In genomic region chr1:121232445-121233125, GRCh38 we compare ENCODE assay signal across 10 cellular contexts. TPM values are rescaled to one million over a fixed set of nuclear protein-coding genes. Genes with fewer than 3 reads are reported as not detected.
DNase-seq lines count a peak whose midpoint lies in the region; ATAC-seq and TF ChIP-seq lines count a peak whose summit lies in the region.
"Not testable (repeated sequence)": the region's sequence is repeated elsewhere in the genome, so short reads cannot be mapped to it uniquely, and the experiment has no call there.
"Had no signal": no experiment of that assay in that cellular context is flagged by ENCODE, and none has a peak within 500 bp of the region (broad histone marks: within the 10 kb centered on the region; RNA-seq: fewer than 3 reads in every experiment).

No MANE protein-coding gene starts in this region.

- TF ChIP-seq CTCF in OCI-LY7 (conservative IDR thresholded peaks at IDR 0.05; ENCODE audit: low read length) = not testable (repeated sequence)

- BruUV-seq in OCI-LY7 (replicated peaks; lab: Mats Ljungman, UMichigan) = not testable (repeated sequence)

- H3K4me2 ChIP-seq in OCI-LY7 (ENCODE audit: low read length) = not testable (repeated sequence)

- not testable (repeated sequence) for H3K36me3 ChIP-seq in OCI-LY7 (ENCODE audit: insufficient read depth, low read length)

- not testable (repeated sequence) for H3K27ac Mint-ChIP-seq in activated naive CD8-positive, alpha-beta T cell treated with anti-CD3 and anti-CD28 coated beads, Interleukin-2, amount 50 U/mL, for 24 hours; stimulated activated effector memory CD8-positive, alpha-beta T cell treated with anti-CD3 and anti-CD28 coated beads, Interleukin-12 subunit alpha, Interleukin-12 subunit beta, amount 100 ng/mL, for 72 hours

- not testable (repeated sequence) for H2AFZ ChIP-seq in OCI-LY7 (ENCODE audit: low read length)

- H3K36me3 Mint-ChIP-seq in activated naive CD8-positive, alpha-beta T cell treated with anti-CD3 and anti-CD28 coated beads, Interleukin-2, amount 50 U/mL, for 24 hours (ENCODE audit: low read depth); stimulated activated effector memory CD8-positive, alpha-beta T cell treated with anti-CD3 and anti-CD28 coated beads, Interleukin-12 subunit alpha, Interleukin-12 subunit beta, amount 100 ng/mL, for 72 hours: not testable (repeated sequence)

- not testable (repeated sequence) for H3K4me1 ChIP-seq in OCI-LY7 (ENCODE audit: insufficient read depth, low read length, poor library complexity, severe bottlenecking)

- H3K4me1 Mint-ChIP-seq in activated naive CD8-positive, alpha-beta T cell treated with anti-CD3 and anti-CD28 coated beads, Interleukin-2, amount 50 U/mL, for 24 hours; stimulated activated effector memory CD8-positive, alpha-beta T cell treated with anti-CD3 and anti-CD28 coated beads, Interleukin-12 subunit alpha, Interleukin-12 subunit beta, amount 100 ng/mL, for 72 hours: not testable (repeated sequence)

- H3K27me3 Mint-ChIP-seq in activated naive CD8-positive, alpha-beta T cell treated with anti-CD3 and anti-CD28 coated beads, Interleukin-2, amount 50 U/mL, for 24 hours = not testable (repeated sequence)

- H3K9me3 ChIP-seq in OCI-LY7 (ENCODE audit: low read length) = not testable (repeated sequence)

- peak; percentile 73 for DNase-seq in OCI-LY7 (ENCODE audit: low spot score)
- DNase-seq in activated naive CD8-positive, alpha-beta T cell treated with anti-CD3 and anti-CD28 coated beads, Interleukin-2, amount 50 U/mL, for 24 hours; stimulated activated effector memory CD8-positive, alpha-beta T cell treated with anti-CD3 and anti-CD28 coated beads, Interleukin-12 subunit alpha, Interleukin-12 subunit beta, amount 100 ng/mL, for 72 hours (ENCODE audit: low spot score in 2 of 2): not testable (repeated sequence)

- not testable (repeated sequence) for H4K20me1 ChIP-seq in OCI-LY7 (ENCODE audit: insufficient read depth, low read length)

- POLR2A ChIA-PET in OCI-LY7 (lab: Charles Lee) = not testable (repeated sequence)

- H3K27ac ChIP-seq in OCI-LY7 (ENCODE audit: low read depth, low read length, poor library complexity, severe bottlenecking) = peak overlapping the region; percentile 51

- not testable (repeated sequence) for H3K9me2 ChIP-seq in OCI-LY7 (ENCODE audit: insufficient read depth, low read length)

- CTCF ChIA-PET in OCI-LY7 (lab: Charles Lee; ENCODE audit: unreplicated experiment) = not testable (repeated sequence)

- not testable (repeated sequence) for H3K4me3 Mint-ChIP-seq in activated naive CD8-positive, alpha-beta T cell treated with anti-CD3 and anti-CD28 coated beads, Interleukin-2, amount 50 U/mL, for 24 hours; stimulated activated effector memory CD8-positive, alpha-beta T cell treated with anti-CD3 and anti-CD28 coated beads, Interleukin-12 subunit alpha, Interleukin-12 subunit beta, amount 100 ng/mL, for 72 hours

- H3K79me2 ChIP-seq in OCI-LY7 (ENCODE audit: insufficient read depth, low read depth, low read length) = not testable (repeated sequence)

- not testable (repeated sequence) for H3K4me3 ChIP-seq in OCI-LY7 (ENCODE audit: low read depth, low read length, poor library complexity, severe bottlenecking)

- not testable (repeated sequence) for H3K9me3 Mint-ChIP-seq in activated naive CD8-positive, alpha-beta T cell treated with anti-CD3 and anti-CD28 coated beads, Interleukin-2, amount 50 U/mL, for 24 hours; stimulated activated effector memory CD8-positive, alpha-beta T cell treated with anti-CD3 and anti-CD28 coated beads, Interleukin-12 subunit alpha, Interleukin-12 subunit beta, amount 100 ng/mL, for 72 hours

- intact Hi-C loops in OCI-LY7 (cut with micrococcal nuclease; ENCODE audit: unreplicated experiment) = not testable (repeated sequence)

- ATAC-seq in GM18498 (IDR thresholded peaks at IDR 0.05; ENCODE audit: unreplicated experiment) = peak; percentile 84
- peak; percentile 90 for ATAC-seq in GM19351 (IDR thresholded peaks at IDR 0.05; ENCODE audit: unreplicated experiment)
- peak; percentile 84 for ATAC-seq in GM21576 (IDR thresholded peaks at IDR 0.05; ENCODE audit: unreplicated experiment)
- ATAC-seq in HG02884 (IDR thresholded peaks at IDR 0.05; ENCODE audit: unreplicated experiment) = peak; percentile 83
- peak; percentile 86 for ATAC-seq in HG03432 (IDR thresholded peaks at IDR 0.05; ENCODE audit: unreplicated experiment)
- ATAC-seq in activated naive CD8-positive, alpha-beta T cell treated with anti-CD3 and anti-CD28 coated beads, Interleukin-2, amount 50 U/mL, for 24 hours = peak; percentile 88
- peak; percentile 81 for ATAC-seq in stimulated activated effector memory CD8-positive, alpha-beta T cell treated with anti-CD3 and anti-CD28 coated beads, Interleukin-12 subunit alpha, Interleukin-12 subunit beta, amount 100 ng/mL, for 72 hours

RNA-seq across cellular contexts. Expression of gene SRGAP2C, which starts 47.8 kb away (rescaled TPM):
- 6.8 and 7.0 TPM in 2 replicates for total RNA-seq in OCI-LY7 (2014; rRNA removed; shearing (Covaris generic))
- total RNA-seq in OCI-LY7 (2022) = 30.7 and 41.0 TPM in 2 replicates

RNA-seq across cellular contexts. Expression of gene FAM72B, which starts 48.4 kb away (rescaled TPM):
- total RNA-seq in OCI-LY7 (2014; rRNA removed; shearing (Covaris generic)) = 27.0 and 27.4 TPM in 2 replicates
- total RNA-seq in OCI-LY7 (2022) = 74.1 and 91.4 TPM in 2 replicates
- total RNA-seq: bronchial epithelial cell, Right ventricle myocardium superior had no signal
